Comparison of ENCODE assay signal across 8 cellular contexts in the genomic region with DNA sequence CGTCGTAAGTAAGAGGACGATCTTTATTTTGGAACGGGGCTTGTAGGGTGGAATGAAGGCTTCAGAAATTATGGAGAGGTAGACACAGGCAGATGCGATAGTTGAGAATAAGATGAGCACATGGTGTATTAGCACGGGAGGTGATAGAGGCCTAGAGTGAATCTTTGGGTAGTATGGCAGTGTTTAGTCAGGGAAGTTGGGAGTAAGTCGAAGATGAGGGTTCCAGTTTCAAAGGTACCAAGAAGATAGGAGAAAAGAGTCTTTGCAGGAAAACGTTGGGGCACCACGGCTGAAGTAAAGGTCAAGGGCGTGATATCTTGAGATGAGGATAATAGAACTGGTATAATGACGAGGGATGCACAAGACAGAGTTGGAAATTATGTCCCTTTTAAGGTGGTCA. TPM values are rescaled to one million over a fixed set of nuclear protein-coding genes. Genes with fewer than 3 reads are reported as not detected.
DNase-seq lines count a peak whose midpoint lies in the region; ATAC-seq and TF ChIP-seq lines count a peak whose summit lies in the region.

No MANE protein-coding gene starts in this region.

- H3K9me3 ChIP-seq in muscle layer of colon (ENCODE audit: low read length): no peaks in the 10 kb centered on the region

- peaks cover 29% of the 10 kb centered on the region for H3K79me2 ChIP-seq in KMS-11 (ENCODE audit: insufficient read depth, low read depth)

- TF ChIP-seq CTCF in BJ (IDR thresholded peaks at IDR 0.05; ENCODE audit: insufficient read depth, low read depth, low read length): no peak
- no peak for TF ChIP-seq CTCF in KMS-11 (conservative IDR thresholded peaks at IDR 0.05; ENCODE audit: low read depth, low read length)
- TF ChIP-seq CTCF in cardiac fibroblast (IDR thresholded peaks at IDR 0.05; ENCODE audit: low read depth, low read length): no peak

- H3K9ac ChIP-seq in KMS-11 (peak overlapping the region; percentile 55), muscle layer of colon (ENCODE audit: low read length) (peak overlapping the region; percentile 82)

- peak overlapping the region; percentile 90 for H3K4me3 ChIP-seq in BJ (ENCODE audit: low read depth, low read length)
- H3K4me3 ChIP-seq in KMS-11 (IDR thresholded peaks at IDR 0.05; ENCODE audit: insufficient read depth, low read depth, low read length): no peak overlapping the region
- H3K4me3 ChIP-seq in cardiac fibroblast (replicated peaks in 1 of 2; ENCODE audit: low read depth in 2 of 2, low read length in 2 of 2): peak overlapping the region; percentile 71 to 75
- peak overlapping the region; percentile 82 to 95 for H3K4me3 ChIP-seq in muscle layer of colon (ENCODE audit: low read depth in 1 of 2, low read length in 2 of 2)

- H3K36me3 ChIP-seq in BJ (ENCODE audit: control insufficient read depth, insufficient read depth, low read length) (no peaks in the 10 kb centered on the region), KMS-11 (ENCODE audit: insufficient read depth) (no peaks in the 10 kb centered on the region), muscle layer of colon (ENCODE audit: insufficient read depth, low read length) (peaks cover 4% of the 10 kb centered on the region)

- peak overlapping the region; percentile 49 for H3K4me2 ChIP-seq in KMS-11

- peak overlapping the region; percentile 98 for H2AFZ ChIP-seq in KMS-11 (ENCODE audit: low read depth)

- DNase-seq in BJ (ENCODE audit: low read depth): no peak
- DNase-seq in cardiac fibroblast (ENCODE audit: low read depth in 2 of 2): peak in 1 of 2 donors; percentile 8
- DNase-seq in medulla oblongata (ENCODE audit: extremely low spot score): no peak
- DNase-seq in NCI-H226: no peak

- POLR2A ChIA-PET in BJ (lab: Charles Lee): no interaction called here

- H3K27me3 ChIP-seq in BJ (ENCODE audit: control insufficient read depth, insufficient read depth, low read length) (no peaks in the 10 kb centered on the region), KMS-11 (ENCODE audit: insufficient read depth, low read depth) (no peaks in the 10 kb centered on the region), muscle layer of colon (ENCODE audit: control insufficient read depth in 1 of 2, insufficient read depth in 2 of 2, low read length in 2 of 2) (no peaks in the 10 kb centered on the region)

- no peaks in the 10 kb centered on the region for H4K20me1 ChIP-seq in KMS-11 (ENCODE audit: insufficient read depth)

- ATAC-seq in HG02973 (IDR thresholded peaks at IDR 0.05; ENCODE audit: unreplicated experiment) (no peak), GM18909 (IDR thresholded peaks at IDR 0.05; ENCODE audit: poor library complexity, unreplicated experiment) (no peak)

- peak overlapping the region; percentile 6; the same call in 1 of the 2 replicates for H3K27ac ChIP-seq in KMS-11
- peak overlapping the region; percentile 75 for H3K27ac ChIP-seq in muscle layer of colon (ENCODE audit: low read depth, low read length)

- H3K4me1 ChIP-seq in KMS-11 (ENCODE audit: low read depth, poor library complexity, severe bottlenecking) (peaks cover 22% of the 10 kb centered on the region), muscle layer of colon (ENCODE audit: insufficient read depth, low read length) (peaks cover 9% of the 10 kb centered on the region)

- CTCF ChIA-PET in BJ (lab: Yijun Ruan, JAX): no interaction called here

RNA-seq across cellular contexts. Expression of a gene that starts 0.7 kb away (rescaled TPM):
- polyA plus RNA-seq in BJ (2011; rRNA removed): 45.3 and 64.5 TPM in 2 replicates
- 23.1 and 28.9 TPM in 2 replicates for polyA minus RNA-seq in BJ (2011; rRNA and poly(A)+ RNA removed)
